1 cellular context compared by ENCODE assay signal in the genomic region with DNA sequence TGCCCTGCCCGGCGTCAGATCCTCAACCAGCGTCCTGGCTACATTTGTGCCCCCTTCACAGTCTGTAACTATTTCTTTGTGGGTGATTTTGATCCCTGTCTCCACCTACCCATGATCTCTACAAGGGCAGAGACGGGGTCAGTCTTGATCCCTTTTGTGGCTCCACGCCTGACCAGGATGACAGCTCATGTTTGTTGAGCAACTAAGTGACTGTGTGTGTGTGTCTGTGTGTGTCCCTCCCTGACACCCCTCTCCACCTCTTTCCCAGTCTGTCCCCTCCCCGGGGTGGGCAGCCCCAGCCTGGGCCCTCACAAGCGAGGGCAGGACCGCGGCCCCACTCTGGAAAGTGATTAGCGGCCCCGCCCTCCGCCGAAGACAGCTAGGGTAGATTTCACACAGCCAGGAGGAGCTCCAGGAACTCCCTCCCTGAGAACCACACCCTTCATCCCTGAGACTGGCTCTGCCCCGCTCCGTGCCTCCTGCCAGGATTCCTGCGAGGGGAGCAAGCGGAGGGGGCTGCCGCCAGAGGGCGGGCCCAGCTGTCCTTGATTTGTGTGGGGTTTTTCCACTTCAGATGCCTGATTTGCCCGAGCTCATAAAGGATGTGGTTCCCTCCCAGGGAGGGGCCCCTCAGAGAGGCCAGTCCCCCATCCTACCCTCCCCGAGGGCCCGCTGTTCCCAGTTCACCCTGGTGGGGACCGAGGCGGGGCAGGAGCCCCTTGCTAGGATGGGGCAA.
A peak's percentile ranks its signal among the peaks of the same experiment; 100 is the strongest.
TF ChIP-seq lines count a peak whose summit lies in the region.

No MANE protein-coding gene starts in this region.

TF ChIP-seq in HepG2, 621 proteins besides CTCF, POLR2A, EP300 and RAD21 (continued from another document and continues in another):
- TF ChIP-seq, protein P1, sequence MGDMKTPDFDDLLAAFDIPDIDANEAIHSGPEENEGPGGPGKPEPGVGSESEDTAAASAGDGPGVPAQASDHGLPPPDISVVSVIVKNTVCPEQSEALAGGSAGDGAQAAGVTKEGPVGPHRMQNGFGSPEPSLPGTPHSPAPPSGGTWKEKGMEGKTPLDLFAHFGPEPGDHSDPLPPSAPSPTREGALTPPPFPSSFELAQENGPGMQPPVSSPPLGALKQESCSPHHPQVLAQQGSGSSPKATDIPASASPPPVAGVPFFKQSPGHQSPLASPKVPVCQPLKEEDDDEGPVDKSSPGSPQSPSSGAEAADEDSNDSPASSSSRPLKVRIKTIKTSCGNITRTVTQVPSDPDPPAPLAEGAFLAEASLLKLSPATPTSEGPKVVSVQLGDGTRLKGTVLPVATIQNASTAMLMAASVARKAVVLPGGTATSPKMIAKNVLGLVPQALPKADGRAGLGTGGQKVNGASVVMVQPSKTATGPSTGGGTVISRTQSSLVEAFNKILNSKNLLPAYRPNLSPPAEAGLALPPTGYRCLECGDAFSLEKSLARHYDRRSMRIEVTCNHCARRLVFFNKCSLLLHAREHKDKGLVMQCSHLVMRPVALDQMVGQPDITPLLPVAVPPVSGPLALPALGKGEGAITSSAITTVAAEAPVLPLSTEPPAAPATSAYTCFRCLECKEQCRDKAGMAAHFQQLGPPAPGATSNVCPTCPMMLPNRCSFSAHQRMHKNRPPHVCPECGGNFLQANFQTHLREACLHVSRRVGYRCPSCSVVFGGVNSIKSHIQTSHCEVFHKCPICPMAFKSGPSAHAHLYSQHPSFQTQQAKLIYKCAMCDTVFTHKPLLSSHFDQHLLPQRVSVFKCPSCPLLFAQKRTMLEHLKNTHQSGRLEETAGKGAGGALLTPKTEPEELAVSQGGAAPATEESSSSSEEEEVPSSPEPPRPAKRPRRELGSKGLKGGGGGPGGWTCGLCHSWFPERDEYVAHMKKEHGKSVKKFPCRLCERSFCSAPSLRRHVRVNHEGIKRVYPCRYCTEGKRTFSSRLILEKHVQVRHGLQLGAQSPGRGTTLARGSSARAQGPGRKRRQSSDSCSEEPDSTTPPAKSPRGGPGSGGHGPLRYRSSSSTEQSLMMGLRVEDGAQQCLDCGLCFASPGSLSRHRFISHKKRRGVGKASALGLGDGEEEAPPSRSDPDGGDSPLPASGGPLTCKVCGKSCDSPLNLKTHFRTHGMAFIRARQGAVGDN (CRISPR knock-in tag; IDR thresholded peaks at IDR 0.05), result peak; percentile 50
- TF ChIP-seq GATAD2A (CRISPR knock-in tag; IDR thresholded peaks at IDR 0.05) (peak; percentile 37), TBL1XR1 (IDR thresholded peaks at IDR 0.05; ENCODE audit: borderline replicate concordance, low read length, partially characterized antibody) (no peak), ZBTB7B (CRISPR knock-in tag; IDR thresholded peaks at IDR 0.05) (0 out of 2 replicates have a peak, but pooled peaks have one; percentile 38), DNMT3B (CRISPR knock-in tag; conservative IDR thresholded peaks at IDR 0.05) (no peak), PAX8 (CRISPR knock-in tag; IDR thresholded peaks at IDR 0.05; ENCODE audit: borderline replicate concordance) (no peak), ZNF564 (CRISPR knock-in tag; IDR thresholded peaks at IDR 0.05) (no peak), XRCC5 (optimal IDR thresholded peaks at IDR 0.05; ENCODE audit: low read length) (no peak), KAT2B (IDR thresholded peaks at IDR 0.05; ENCODE audit: borderline replicate concordance, low read depth, low read length) (no peak), ATF7-NPFF (CRISPR knock-in tag; IDR thresholded peaks at IDR 0.05; ENCODE audit: low read depth) (0 out of 2 replicates have a peak, but pooled peaks have one; percentile 27), ZNF350 (CRISPR knock-in tag; IDR thresholded peaks at IDR 0.05; ENCODE audit: borderline replicate concordance, low read depth) (no peak), PPARG (CRISPR knock-in tag; conservative IDR thresholded peaks at IDR 0.05) (no peak), RBM39 (IDR thresholded peaks at IDR 0.05; ENCODE audit: low read depth, low read length, poor library complexity, severe bottlenecking) (peak; percentile 14), ISX (CRISPR knock-in tag; conservative IDR thresholded peaks at IDR 0.05) (no peak), JDP2 (CRISPR knock-in tag; IDR thresholded peaks at IDR 0.05; ENCODE audit: borderline replicate concordance) (no peak), KAT8 (CRISPR knock-in tag; IDR thresholded peaks at IDR 0.05) (0 out of 2 replicates have a peak, but pooled peaks have one; percentile 24), ZNF441 (CRISPR knock-in tag; IDR thresholded peaks at IDR 0.05; ENCODE audit: borderline replicate concordance) (no peak), STAG1 (CRISPR knock-in tag; IDR thresholded peaks at IDR 0.05) (peak; percentile 35), ZZZ3 (CRISPR knock-in tag; IDR thresholded peaks at IDR 0.05; ENCODE audit: borderline replicate concordance) (no peak), ZFP36L1 (CRISPR knock-in tag; IDR thresholded peaks at IDR 0.05) (no peak), ZNF768 (CRISPR knock-in tag; IDR thresholded peaks at IDR 0.05) (peak; percentile 24; the same call in 1 of the 2 replicates), MBD4 (IDR thresholded peaks at IDR 0.05; ENCODE audit: borderline replicate concordance, low read length) (no peak), ZNF501 (CRISPR knock-in tag; IDR thresholded peaks at IDR 0.05) (0 out of 2 replicates have a peak, but pooled peaks have one; percentile 32), ZNF282 (IDR thresholded peaks at IDR 0.05; ENCODE audit: partially characterized antibody) (no peak)
- TF ChIP-seq, protein P2, sequence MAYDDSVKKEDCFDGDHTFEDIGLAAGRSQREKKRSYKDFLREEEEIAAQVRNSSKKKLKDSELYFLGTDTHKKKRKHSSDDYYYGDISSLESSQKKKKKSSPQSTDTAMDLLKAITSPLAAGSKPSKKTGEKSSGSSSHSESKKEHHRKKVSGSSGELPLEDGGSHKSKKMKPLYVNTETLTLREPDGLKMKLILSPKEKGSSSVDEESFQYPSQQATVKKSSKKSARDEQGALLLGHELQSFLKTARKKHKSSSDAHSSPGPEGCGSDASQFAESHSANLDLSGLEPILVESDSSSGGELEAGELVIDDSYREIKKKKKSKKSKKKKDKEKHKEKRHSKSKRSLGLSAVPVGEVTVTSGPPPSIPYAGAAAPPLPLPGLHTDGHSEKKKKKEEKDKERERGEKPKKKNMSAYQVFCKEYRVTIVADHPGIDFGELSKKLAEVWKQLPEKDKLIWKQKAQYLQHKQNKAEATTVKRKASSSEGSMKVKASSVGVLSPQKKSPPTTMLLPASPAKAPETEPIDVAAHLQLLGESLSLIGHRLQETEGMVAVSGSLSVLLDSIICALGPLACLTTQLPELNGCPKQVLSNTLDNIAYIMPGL (CRISPR knock-in tag; IDR thresholded peaks at IDR 0.05; ENCODE audit: borderline replicate concordance in 1 of 2, low read depth in 1 of 2), result 0 out of 4 replicates have a peak, but pooled peaks of 1 of the 2 experiments have one; percentile 18
- TF ChIP-seq, protein P3, sequence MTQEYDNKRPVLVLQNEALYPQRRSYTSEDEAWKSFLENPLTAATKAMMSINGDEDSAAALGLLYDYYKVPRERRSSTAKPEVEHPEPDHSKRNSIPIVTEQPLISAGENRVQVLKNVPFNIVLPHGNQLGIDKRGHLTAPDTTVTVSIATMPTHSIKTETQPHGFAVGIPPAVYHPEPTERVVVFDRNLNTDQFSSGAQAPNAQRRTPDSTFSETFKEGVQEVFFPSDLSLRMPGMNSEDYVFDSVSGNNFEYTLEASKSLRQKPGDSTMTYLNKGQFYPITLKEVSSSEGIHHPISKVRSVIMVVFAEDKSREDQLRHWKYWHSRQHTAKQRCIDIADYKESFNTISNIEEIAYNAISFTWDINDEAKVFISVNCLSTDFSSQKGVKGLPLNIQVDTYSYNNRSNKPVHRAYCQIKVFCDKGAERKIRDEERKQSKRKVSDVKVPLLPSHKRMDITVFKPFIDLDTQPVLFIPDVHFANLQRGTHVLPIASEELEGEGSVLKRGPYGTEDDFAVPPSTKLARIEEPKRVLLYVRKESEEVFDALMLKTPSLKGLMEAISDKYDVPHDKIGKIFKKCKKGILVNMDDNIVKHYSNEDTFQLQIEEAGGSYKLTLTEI (CRISPR knock-in tag; conservative IDR thresholded peaks at IDR 0.05), result no peak
- TF ChIP-seq, protein P4, sequence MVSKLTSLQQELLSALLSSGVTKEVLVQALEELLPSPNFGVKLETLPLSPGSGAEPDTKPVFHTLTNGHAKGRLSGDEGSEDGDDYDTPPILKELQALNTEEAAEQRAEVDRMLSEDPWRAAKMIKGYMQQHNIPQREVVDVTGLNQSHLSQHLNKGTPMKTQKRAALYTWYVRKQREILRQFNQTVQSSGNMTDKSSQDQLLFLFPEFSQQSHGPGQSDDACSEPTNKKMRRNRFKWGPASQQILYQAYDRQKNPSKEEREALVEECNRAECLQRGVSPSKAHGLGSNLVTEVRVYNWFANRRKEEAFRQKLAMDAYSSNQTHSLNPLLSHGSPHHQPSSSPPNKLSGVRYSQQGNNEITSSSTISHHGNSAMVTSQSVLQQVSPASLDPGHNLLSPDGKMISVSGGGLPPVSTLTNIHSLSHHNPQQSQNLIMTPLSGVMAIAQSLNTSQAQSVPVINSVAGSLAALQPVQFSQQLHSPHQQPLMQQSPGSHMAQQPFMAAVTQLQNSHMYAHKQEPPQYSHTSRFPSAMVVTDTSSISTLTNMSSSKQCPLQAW (CRISPR knock-in tag; IDR thresholded peaks at IDR 0.05), result peak; percentile 39; the same call in 1 of the 2 replicates
- TF ChIP-seq, protein P5, sequence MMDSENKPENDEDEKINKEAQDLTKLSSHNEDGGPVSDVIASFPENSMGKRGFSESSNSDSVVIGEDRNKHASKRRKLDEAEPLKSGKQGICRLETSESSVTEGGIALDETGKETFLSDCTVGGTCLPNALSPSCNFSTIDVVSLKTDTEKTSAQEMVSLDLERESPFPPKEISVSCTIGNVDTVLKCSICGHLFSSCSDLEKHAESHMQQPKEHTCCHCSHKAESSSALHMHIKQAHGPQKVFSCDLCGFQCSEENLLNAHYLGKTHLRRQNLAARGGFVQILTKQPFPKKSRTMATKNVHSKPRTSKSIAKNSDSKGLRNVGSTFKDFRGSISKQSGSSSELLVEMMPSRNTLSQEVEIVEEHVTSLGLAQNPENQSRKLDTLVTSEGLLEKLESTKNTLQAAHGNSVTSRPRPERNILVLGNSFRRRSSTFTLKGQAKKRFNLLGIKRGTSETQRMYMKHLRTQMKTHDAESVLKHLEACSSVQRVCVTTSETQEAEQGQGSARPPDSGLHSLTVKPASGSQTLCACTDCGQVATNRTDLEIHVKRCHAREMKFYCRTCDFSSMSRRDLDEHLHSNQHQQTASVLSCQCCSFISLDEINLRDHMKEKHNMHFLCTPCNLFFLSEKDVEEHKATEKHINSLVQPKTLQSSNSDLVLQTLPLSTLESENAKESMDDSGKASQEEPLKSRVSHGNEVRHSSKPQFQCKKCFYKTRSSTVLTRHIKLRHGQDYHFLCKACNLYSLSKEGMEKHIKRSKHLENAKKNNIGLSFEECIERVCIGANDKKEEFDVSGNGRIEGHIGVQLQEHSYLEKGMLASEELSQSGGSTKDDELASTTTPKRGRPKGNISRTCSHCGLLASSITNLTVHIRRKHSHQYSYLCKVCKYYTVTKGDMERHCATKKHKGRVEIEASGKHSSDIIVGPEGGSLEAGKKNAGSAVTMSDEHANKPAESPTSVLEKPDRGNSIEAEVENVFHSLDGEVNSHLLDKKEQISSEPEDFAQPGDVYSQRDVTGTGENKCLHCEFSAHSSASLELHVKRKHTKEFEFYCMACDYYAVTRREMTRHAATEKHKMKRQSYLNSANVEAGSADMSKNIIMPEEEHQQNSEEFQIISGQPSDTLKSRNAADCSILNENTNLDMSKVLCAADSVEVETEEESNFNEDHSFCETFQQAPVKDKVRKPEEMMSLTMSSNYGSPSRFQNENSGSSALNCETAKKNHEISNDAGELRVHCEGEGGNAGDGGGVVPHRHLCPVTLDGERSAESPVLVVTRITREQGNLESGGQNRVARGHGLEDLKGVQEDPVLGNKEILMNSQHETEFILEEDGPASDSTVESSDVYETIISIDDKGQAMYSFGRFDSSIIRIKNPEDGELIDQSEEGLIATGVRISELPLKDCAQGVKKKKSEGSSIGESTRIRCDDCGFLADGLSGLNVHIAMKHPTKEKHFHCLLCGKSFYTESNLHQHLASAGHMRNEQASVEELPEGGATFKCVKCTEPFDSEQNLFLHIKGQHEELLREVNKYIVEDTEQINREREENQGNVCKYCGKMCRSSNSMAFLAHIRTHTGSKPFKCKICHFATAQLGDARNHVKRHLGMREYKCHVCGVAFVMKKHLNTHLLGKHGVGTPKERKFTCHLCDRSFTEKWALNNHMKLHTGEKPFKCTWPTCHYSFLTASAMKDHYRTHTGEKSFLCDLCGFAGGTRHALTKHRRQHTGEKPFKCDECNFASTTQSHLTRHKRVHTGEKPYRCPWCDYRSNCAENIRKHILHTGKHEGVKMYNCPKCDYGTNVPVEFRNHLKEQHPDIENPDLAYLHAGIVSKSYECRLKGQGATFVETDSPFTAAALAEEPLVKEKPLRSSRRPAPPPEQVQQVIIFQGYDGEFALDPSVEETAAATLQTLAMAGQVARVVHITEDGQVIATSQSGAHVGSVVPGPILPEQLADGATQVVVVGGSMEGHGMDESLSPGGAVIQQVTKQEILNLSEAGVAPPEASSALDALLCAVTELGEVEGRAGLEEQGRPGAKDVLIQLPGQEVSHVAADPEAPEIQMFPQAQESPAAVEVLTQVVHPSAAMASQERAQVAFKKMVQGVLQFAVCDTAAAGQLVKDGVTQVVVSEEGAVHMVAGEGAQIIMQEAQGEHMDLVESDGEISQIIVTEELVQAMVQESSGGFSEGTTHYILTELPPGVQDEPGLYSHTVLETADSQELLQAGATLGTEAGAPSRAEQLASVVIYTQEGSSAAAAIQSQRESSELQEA (CRISPR knock-in tag; IDR thresholded peaks at IDR 0.05; ENCODE audit: not compliant biosample characterization), result peak; percentile 18
- TF ChIP-seq, protein P6, sequence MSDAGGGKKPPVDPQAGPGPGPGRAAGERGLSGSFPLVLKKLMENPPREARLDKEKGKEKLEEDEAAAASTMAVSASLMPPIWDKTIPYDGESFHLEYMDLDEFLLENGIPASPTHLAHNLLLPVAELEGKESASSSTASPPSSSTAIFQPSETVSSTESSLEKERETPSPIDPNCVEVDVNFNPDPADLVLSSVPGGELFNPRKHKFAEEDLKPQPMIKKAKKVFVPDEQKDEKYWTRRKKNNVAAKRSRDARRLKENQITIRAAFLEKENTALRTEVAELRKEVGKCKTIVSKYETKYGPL (CRISPR knock-in tag; IDR thresholded peaks at IDR 0.05), result no peak
- TF ChIP-seq, protein P7, sequence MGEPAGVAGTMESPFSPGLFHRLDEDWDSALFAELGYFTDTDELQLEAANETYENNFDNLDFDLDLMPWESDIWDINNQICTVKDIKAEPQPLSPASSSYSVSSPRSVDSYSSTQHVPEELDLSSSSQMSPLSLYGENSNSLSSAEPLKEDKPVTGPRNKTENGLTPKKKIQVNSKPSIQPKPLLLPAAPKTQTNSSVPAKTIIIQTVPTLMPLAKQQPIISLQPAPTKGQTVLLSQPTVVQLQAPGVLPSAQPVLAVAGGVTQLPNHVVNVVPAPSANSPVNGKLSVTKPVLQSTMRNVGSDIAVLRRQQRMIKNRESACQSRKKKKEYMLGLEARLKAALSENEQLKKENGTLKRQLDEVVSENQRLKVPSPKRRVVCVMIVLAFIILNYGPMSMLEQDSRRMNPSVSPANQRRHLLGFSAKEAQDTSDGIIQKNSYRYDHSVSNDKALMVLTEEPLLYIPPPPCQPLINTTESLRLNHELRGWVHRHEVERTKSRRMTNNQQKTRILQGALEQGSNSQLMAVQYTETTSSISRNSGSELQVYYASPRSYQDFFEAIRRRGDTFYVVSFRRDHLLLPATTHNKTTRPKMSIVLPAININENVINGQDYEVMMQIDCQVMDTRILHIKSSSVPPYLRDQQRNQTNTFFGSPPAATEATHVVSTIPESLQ (CRISPR knock-in tag; conservative IDR thresholded peaks at IDR 0.05), result no peak
